ENCODE assay signal across 22 cellular contexts in the genomic region with DNA sequence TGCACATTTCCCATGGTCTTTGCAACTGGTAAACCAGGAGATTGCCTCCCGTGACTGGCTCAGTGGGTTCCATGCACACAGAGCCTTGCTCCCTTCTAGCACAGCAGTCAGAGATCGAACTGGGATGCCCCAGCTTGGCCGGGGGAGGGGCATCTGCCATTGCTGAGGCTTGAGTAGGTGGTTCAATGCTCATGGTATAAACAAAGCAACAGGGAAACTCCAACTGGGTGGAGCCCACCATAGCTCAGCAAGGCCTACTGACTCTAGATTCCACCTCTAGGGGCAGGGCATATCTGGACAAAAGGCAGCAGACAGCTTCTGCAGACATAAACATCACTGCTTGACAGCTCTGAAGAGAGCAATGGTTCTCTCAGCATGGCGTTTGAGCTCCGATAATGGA.
DNase-seq lines count a peak whose midpoint lies in the region; ATAC-seq, FAIRE-seq and TF ChIP-seq lines count a peak whose summit lies in the region.
"Had no signal": no experiment of that assay in that cellular context is flagged by ENCODE, and none has a peak within 500 bp of the region (broad histone marks: within the 10 kb centered on the region; RNA-seq: fewer than 3 reads in every experiment).

No MANE protein-coding gene starts in this region.

- no peak overlapping the region for H3K4me3 Mint-ChIP-seq in stimulated activated naive CD8-positive, alpha-beta T cell treated with anti-CD3 and anti-CD28 coated beads, Interleukin-15, amount 100 ng/mL, for 72 hours
- no peak overlapping the region for H3K4me3 Mint-ChIP-seq in GM23338

- no CpG with 5 or more reads among the region's 5 CpGs for WGBS in HepG2 (ENCODE audit: low lambda C conversion rate)

- H3K9me2 ChIP-seq in GM23338 (ENCODE audit: insufficient read depth), result peaks cover 8% of the 10 kb centered on the region; the same call in 1 of the 2 replicates
- H3K9me2 ChIP-seq in OCI-LY7 (ENCODE audit: insufficient read depth, low read length), result no peaks in the 10 kb centered on the region

- H3K27me3 Mint-ChIP-seq in stimulated activated naive CD8-positive, alpha-beta T cell treated with anti-CD3 and anti-CD28 coated beads, Interleukin-15, amount 100 ng/mL, for 72 hours, result no peaks in the 10 kb centered on the region
- H3K27me3 Mint-ChIP-seq in GM23338 (ENCODE audit: insufficient read depth, low read depth, poor library complexity), result no peaks in the 10 kb centered on the region

- no peaks in the 10 kb centered on the region for H3K36me3 ChIP-seq in GM23338 (ENCODE audit: insufficient read depth)
- peaks cover 8% of the 10 kb centered on the region; the same call in 1 of the 2 replicates for H3K36me3 ChIP-seq in OCI-LY7 (ENCODE audit: insufficient read depth, low read length)
- H3K36me3 ChIP-seq in HepG2 (replicated peaks in 1 of 2; ENCODE audit: control insufficient read depth in 1 of 2, insufficient read depth in 2 of 2, low read length in 2 of 2), result no peaks in the 10 kb centered on the region
- H3K36me3 ChIP-seq: Peyer's patch had no signal

- no peak overlapping the region for H3K9ac ChIP-seq in HepG2 (ENCODE audit: insufficient read depth, low read depth, low read length)

- no peak for ATAC-seq in stimulated activated naive CD8-positive, alpha-beta T cell treated with anti-CD3 and anti-CD28 coated beads, Interleukin-15, Interleukin-2, amounts not matched to agents 100 U/mL and 50 U/mL, for 24 hours
- no peak for ATAC-seq in stimulated activated naive CD8-positive, alpha-beta T cell treated with anti-CD3 and anti-CD28 coated beads, Interleukin-15, amount 100 ng/mL, for 72 hours
- ATAC-seq in GM23338 (no peak), HepG2 (no peak)

- no peak overlapping the region for H3K27ac Mint-ChIP-seq in stimulated activated naive CD8-positive, alpha-beta T cell treated with anti-CD3 and anti-CD28 coated beads, Interleukin-15, amount 100 ng/mL, for 72 hours
- no peak overlapping the region for H3K27ac Mint-ChIP-seq in GM23338

- DNase-seq in stimulated activated naive CD8-positive, alpha-beta T cell treated with anti-CD3 and anti-CD28 coated beads, Interleukin-15, Interleukin-2, amounts not matched to agents 100 U/mL and 50 U/mL, for 24 hours, result peak; percentile 5
- DNase-seq in stimulated activated naive CD8-positive, alpha-beta T cell treated with anti-CD3 and anti-CD28 coated beads, Interleukin-15, amount 100 ng/mL, for 72 hours, result no peak
- DNase-seq in GM23338 (ENCODE audit: low spot score) (no peak), OCI-LY7 (ENCODE audit: low spot score) (peak; percentile 8), cardiac septum (ENCODE audit: low spot score) (no peak), HepG2 (ENCODE audit: low spot score) (no peak)
- no peak for DNase-seq in effector CD4-positive, alpha-beta T cell
- DNase-seq: DMS153, DND-41, H7, Karpas-422, NCI-H1092, NCI-H1417 treated with DMSO at 0.1 percent for 48 hours, NCI-H1694 treated with DMSO at 0.1 percent for 48 hours, NCI-H2081, NCI-H2171, NCI-H226, NCI-H510A, NCI-H69, OCI-M1, Peyer's patch, SHP77 treated with DMSO at 0.1 percent for 48 hours had no signal

- POLR2A ChIA-PET in OCI-LY7 (lab: Charles Lee) (interaction anchor here (0.6 kb wide), 1 partner anchor 193 kb away, joined by 6 read pairs; no protein-coding TSS in a partner anchor), HepG2 (lab: Yijun Ruan, JAX) (no interaction called here)

- peaks cover 20% of the 10 kb centered on the region for H3K4me1 Mint-ChIP-seq in stimulated activated naive CD8-positive, alpha-beta T cell treated with anti-CD3 and anti-CD28 coated beads, Interleukin-15, amount 100 ng/mL, for 72 hours
- no peaks in the 10 kb centered on the region for H3K4me1 Mint-ChIP-seq in GM23338

- CTCF ChIA-PET in OCI-LY7 (lab: Charles Lee; ENCODE audit: unreplicated experiment), result no interaction called here
- CTCF ChIA-PET in HepG2 (lab: Yijun Ruan, JAX; ENCODE audit: low intra/inter-chr PET ratio, low total read pairs), result no interaction called here

- TF ChIP-seq EP300 in HepG2 (IDR thresholded peaks at IDR 0.05; ENCODE audit: low read depth in 2 of 2, low read length in 2 of 2) (no peak), HepG2 (CRISPR knock-in tag; IDR thresholded peaks at IDR 0.05; ENCODE audit: borderline replicate concordance) (no peak)

- peaks cover 11 to 17% of the 10 kb centered on the region in 2 donors for H3K9me3 Mint-ChIP-seq in stimulated activated naive CD8-positive, alpha-beta T cell treated with anti-CD3 and anti-CD28 coated beads, Interleukin-15, amount 100 ng/mL, for 72 hours
- H3K9me3 Mint-ChIP-seq in GM23338, result peaks cover 19% of the 10 kb centered on the region

- FAIRE-seq in HepG2 (lab: Jason Lieb, UNC), result no peak

- no peak overlapping the region for H3K27ac ChIP-seq in GM23338 (ENCODE audit: low read depth)
- no peak overlapping the region for H3K27ac ChIP-seq in OCI-LY7 (ENCODE audit: low read depth, low read length, poor library complexity, severe bottlenecking)
- H3K27ac ChIP-seq in HepG2 (ENCODE audit: extremely low read length, insufficient read depth, low read length), result no peak overlapping the region
- H3K27ac ChIP-seq: Peyer's patch had no signal

- in situ Hi-C loops in HepG2 (cut with HindIII; ENCODE audit: extremely low pct_ligation_motif_present, low pct_unique_long_range_greater_than_20kb), result no loop called here

- no peaks in the 10 kb centered on the region for H3K9me3 ChIP-seq in OCI-LY7 (ENCODE audit: low read length)
- no peaks in the 10 kb centered on the region for H3K9me3 ChIP-seq in HepG2 (ENCODE audit: low read length)
- H3K9me3 ChIP-seq: Peyer's patch had no signal

- H3K4me3 ChIP-seq in GM23338 (no peak overlapping the region), OCI-LY7 (ENCODE audit: low read depth, low read length, poor library complexity, severe bottlenecking) (no peak overlapping the region), HepG2 (replicated peaks in 1 of 3; ENCODE audit: insufficient read depth in 1 of 3, low read depth in 2 of 3, low read length in 3 of 3) (no peak overlapping the region)
- H3K4me3 ChIP-seq: Peyer's patch had no signal

- peak overlapping the region; percentile 66; the same call in 1 of the 2 replicates for H2AFZ ChIP-seq in GM23338
- H2AFZ ChIP-seq in OCI-LY7 (ENCODE audit: low read length), result no peak overlapping the region; the same call in 1 of the 2 replicates
- no peak overlapping the region for H2AFZ ChIP-seq in HepG2 (ENCODE audit: low read length)

- H3F3A ChIP-seq in GM23338 (replicated peaks; ENCODE audit: low read depth), result no peaks in the 10 kb centered on the region

- H4K20me1 ChIP-seq in GM23338 (replicated peaks; ENCODE audit: insufficient read depth), result no peaks in the 10 kb centered on the region
- no peaks in the 10 kb centered on the region for H4K20me1 ChIP-seq in OCI-LY7 (ENCODE audit: insufficient read depth, low read length)
- H4K20me1 ChIP-seq in HepG2 (ENCODE audit: insufficient read depth, low read length), result no peaks in the 10 kb centered on the region

- H3K27me3 ChIP-seq in GM23338 (ENCODE audit: insufficient read depth) (no peaks in the 10 kb centered on the region), HepG2 (ENCODE audit: control insufficient read depth in 1 of 2, insufficient read depth in 2 of 2, low read length in 2 of 2) (no peaks in the 10 kb centered on the region; a peak in 1 of 5 replicates)
- H3K27me3 ChIP-seq: Peyer's patch had no signal

- no peak for TF ChIP-seq POLR2A in HepG2 (IDR thresholded peaks at IDR 0.05; ENCODE audit: insufficient read depth in 1 of 2, low read depth in 2 of 2, low read length in 2 of 2)

- H3K4me2 ChIP-seq in GM23338 (no peak overlapping the region), OCI-LY7 (ENCODE audit: low read length) (no peak overlapping the region), HepG2 (ENCODE audit: low read depth, low read length) (no peak overlapping the region)

- BruUV-seq in OCI-LY7 (replicated peaks; lab: Mats Ljungman, UMichigan) (no TSS peak), HepG2 (replicated peaks; lab: Mats Ljungman, UMichigan) (no TSS peak)

- H3K4me1 ChIP-seq in GM23338 (ENCODE audit: insufficient read depth), result no peaks in the 10 kb centered on the region
- no peaks in the 10 kb centered on the region for H3K4me1 ChIP-seq in OCI-LY7 (ENCODE audit: insufficient read depth, low read length, poor library complexity, severe bottlenecking)
- no peaks in the 10 kb centered on the region for H3K4me1 ChIP-seq in HepG2 (ENCODE audit: insufficient read depth, low read length)
- H3K4me1 ChIP-seq: Peyer's patch had no signal

- no peak for TF ChIP-seq CTCF in GM23338 (conservative IDR thresholded peaks at IDR 0.05; ENCODE audit: low read depth in 2 of 2)
- no peak for TF ChIP-seq CTCF in OCI-LY7 (conservative IDR thresholded peaks at IDR 0.05; ENCODE audit: low read length)
- no peak for TF ChIP-seq CTCF in HepG2 (CRISPR knock-in tag; IDR thresholded peaks at IDR 0.05)

- H3K79me2 ChIP-seq in GM23338 (replicated peaks; ENCODE audit: insufficient read depth) (no peaks in the 10 kb centered on the region), OCI-LY7 (ENCODE audit: insufficient read depth, low read depth, low read length) (no peaks in the 10 kb centered on the region), HepG2 (ENCODE audit: insufficient read depth, low read length) (no peaks in the 10 kb centered on the region)

- no peak for TF ChIP-seq RAD21 in HepG2 (CRISPR knock-in tag; IDR thresholded peaks at IDR 0.05)

- intact Hi-C loops in OCI-LY7 (cut with micrococcal nuclease; ENCODE audit: unreplicated experiment), result no loop called here
- intact Hi-C loops in cardiac septum (cut with DNase I), result no loop called here
- intact Hi-C loops in HepG2 (cut with micrococcal nuclease; ENCODE audit: unreplicated experiment), result no loop called here

- H3K36me3 Mint-ChIP-seq in GM23338 (ENCODE audit: low read depth), result peaks cover 14% of the 10 kb centered on the region

Comparison
In these comparisons a context has a peak if more than half of its experiments do, and no peak if none do; other contexts are left out.
1. DNase-seq: peak in stimulated activated naive CD8-positive, alpha-beta T cell treated with anti-CD3 and anti-CD28 coated beads, Interleukin-15, Interleukin-2, amounts not matched to agents 100 U/mL and 50 U/mL, for 24 hours (single experiment) and OCI-LY7 (single experiment); none in stimulated activated naive CD8-positive, alpha-beta T cell treated with anti-CD3 and anti-CD28 coated beads, Interleukin-15, amount 100 ng/mL, for 72 hours (0 of 2), GM23338 (single experiment), effector CD4-positive, alpha-beta T cell (single experiment), cardiac septum (single experiment) and HepG2 (single experiment).